11 cellular contexts compared by ENCODE assay signal in the genomic region with DNA sequence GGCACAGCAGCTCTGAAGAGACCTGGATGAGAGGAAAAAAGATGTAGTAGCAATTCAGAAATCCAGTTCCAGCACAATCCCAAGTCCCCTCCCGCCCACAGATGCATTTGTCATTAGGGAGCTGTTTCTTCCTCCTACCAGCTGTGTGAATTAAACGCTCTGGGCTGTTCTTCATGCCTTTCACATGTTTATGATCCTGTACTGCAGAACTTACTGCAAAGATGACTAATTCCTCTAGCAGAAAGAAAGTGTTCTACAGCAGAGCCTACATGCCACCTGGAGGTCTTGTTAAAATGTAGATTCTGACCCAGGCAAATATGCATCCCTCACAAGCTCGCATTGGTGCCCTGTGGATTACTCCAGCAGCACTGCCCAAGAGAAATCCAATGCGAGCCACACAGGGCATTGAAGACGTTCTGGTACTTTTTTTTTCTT. TPM values are rescaled to one million over a fixed set of nuclear protein-coding genes. Genes with fewer than 3 reads are reported as not detected.
DNase-seq lines count a peak whose midpoint lies in the region; ATAC-seq and TF ChIP-seq lines count a peak whose summit lies in the region.
"Had no signal": no experiment of that assay in that cellular context is flagged by ENCODE, and none has a peak within 500 bp of the region (broad histone marks: within the 10 kb centered on the region; RNA-seq: fewer than 3 reads in every experiment).

No MANE protein-coding gene starts in this region.

- peaks cover 76% of the 10 kb centered on the region for H3K79me2 ChIP-seq in fibroblast of lung (ENCODE audit: control insufficient read depth, insufficient read depth, low read length)

- no peaks in the 10 kb centered on the region for H3K9me3 Mint-ChIP-seq in activated CD4-positive, alpha-beta T cell treated with anti-CD3 and anti-CD28 coated beads for 36 hours (ENCODE audit: low read depth)
- no peaks in the 10 kb centered on the region for H3K9me3 Mint-ChIP-seq in activated CD4-positive, alpha-beta memory T cell treated with anti-CD3 and anti-CD28 coated beads for 36 hours
- H3K9me3 Mint-ChIP-seq: mesothelial cell of epicardium had no signal

- H3K27me3 Mint-ChIP-seq in activated CD4-positive, alpha-beta T cell treated with anti-CD3 and anti-CD28 coated beads for 36 hours, result no peaks in the 10 kb centered on the region
- H3K27me3 Mint-ChIP-seq in activated CD4-positive, alpha-beta memory T cell treated with anti-CD3 and anti-CD28 coated beads for 36 hours, result no peaks in the 10 kb centered on the region

- H3K4me2 ChIP-seq in fibroblast of lung (ENCODE audit: extremely low read depth, insufficient read depth, low read length), result no peak overlapping the region
- H3K4me2 ChIP-seq in skeletal muscle satellite cell (ENCODE audit: low read length), result peak overlapping the region; percentile 72

- no peak for DNase-seq in activated CD4-positive, alpha-beta T cell treated with anti-CD3 and anti-CD28 coated beads for 36 hours
- DNase-seq in activated CD4-positive, alpha-beta T cell treated with anti-CD3 and anti-CD28 coated beads, Interleukin-2, amount 50 U/mL, for 1 hour, result no peak
- DNase-seq in activated CD4-positive, alpha-beta memory T cell treated with anti-CD3 and anti-CD28 coated beads for 36 hours, result no peak
- DNase-seq in fibroblast of lung (ENCODE audit: low read depth in 2 of 2), result peak; percentile 38 to 58
- no peak for DNase-seq in stimulated activated naive CD4-positive, alpha-beta T cell treated with Interleukin-2 at 50 U/mL for 16 hours (lab: John Stamatoyannopoulos, UW)
- no peak for DNase-seq in NCI-H2107 treated with DMSO at 0.1 percent for 48 hours (lab: John Stamatoyannopoulos, UW; ENCODE audit: unreplicated experiment)
- DNase-seq: NCI-H1930 had no signal

- H3K4me3 ChIP-seq in fibroblast of lung (replicated peaks in 1 of 4; ENCODE audit: control extremely low read depth in 1 of 4, insufficient read depth in 1 of 4, low read depth in 3 of 4, low read length in 4 of 4) (no peak overlapping the region), skeletal muscle satellite cell (ENCODE audit: low read length) (peak overlapping the region; percentile 29)
- H3K4me3 ChIP-seq: tibial nerve had no signal

- peaks cover 81% of the 10 kb centered on the region for H3K4me1 Mint-ChIP-seq in activated CD4-positive, alpha-beta T cell treated with anti-CD3 and anti-CD28 coated beads for 36 hours
- peaks cover 72% of the 10 kb centered on the region for H3K4me1 Mint-ChIP-seq in activated CD4-positive, alpha-beta memory T cell treated with anti-CD3 and anti-CD28 coated beads for 36 hours (ENCODE audit: low read depth)

- CTCF ChIA-PET in activated CD4-positive, alpha-beta T cell treated with anti-CD3 and anti-CD28 coated beads for 36 hours (lab: Charles Lee), result interaction anchor here (0.5 to 1.9 kb wide), 5 partner anchors 10 to 257 kb away, joined by 3 to 10 read pairs (median 4); no protein-coding TSS in a partner anchor
- CTCF ChIA-PET in activated CD4-positive, alpha-beta memory T cell treated with anti-CD3 and anti-CD28 coated beads for 36 hours (lab: Charles Lee), result interaction anchor here (0.7 to 1.5 kb wide), 3 partner anchors 9 to 23 kb away, joined by 5 to 7 read pairs (median 6); no protein-coding TSS in a partner anchor

- no peaks in the 10 kb centered on the region for H3K9me3 ChIP-seq in fibroblast of lung (ENCODE audit: control insufficient read depth, insufficient read depth, low read depth, low read length)
- H3K9me3 ChIP-seq in skeletal muscle satellite cell (replicated peaks; ENCODE audit: low read length), result no peaks in the 10 kb centered on the region
- H3K9me3 ChIP-seq: tibial nerve had no signal

- POLR2A ChIA-PET in activated CD4-positive, alpha-beta T cell treated with anti-CD3 and anti-CD28 coated beads for 36 hours (lab: Charles Lee), result interaction anchor here (0.6 to 1.1 kb wide), 2 partner anchors 12 to 14 kb away, joined by 3 read pairs; no protein-coding TSS in a partner anchor
- POLR2A ChIA-PET in activated CD4-positive, alpha-beta memory T cell treated with anti-CD3 and anti-CD28 coated beads for 36 hours (lab: Charles Lee), result interaction anchor here (0.7 to 1.4 kb wide), 2 partner anchors 9 to 13 kb away, joined by 3 to 8 read pairs; no protein-coding TSS in a partner anchor

- no peak for ATAC-seq in activated CD4-positive, alpha-beta T cell treated with anti-CD3 and anti-CD28 coated beads for 36 hours
- ATAC-seq in HG02885 (IDR thresholded peaks at IDR 0.05; ENCODE audit: poor library complexity, unreplicated experiment), result no peak

- intact Hi-C loops in activated CD4-positive, alpha-beta T cell treated with anti-CD3 and anti-CD28 coated beads for 36 hours (cut with DNase I, micrococcal nuclease), result loop anchor here (2.0 to 10.0 kb wide), 3 partner anchors 13 to 783 kb away; a partner anchor contains a TSS
- intact Hi-C loops in activated CD4-positive, alpha-beta memory T cell treated with anti-CD3 and anti-CD28 coated beads for 36 hours (cut with micrococcal nuclease), result loop anchor here (10.0 kb wide), 2 partner anchors 447 to 477 kb away; no protein-coding TSS in a partner anchor

- H2AFZ ChIP-seq in fibroblast of lung (ENCODE audit: low read length), result no peak overlapping the region

- peak overlapping the region; percentile 99 for H3K27ac Mint-ChIP-seq in activated CD4-positive, alpha-beta T cell treated with anti-CD3 and anti-CD28 coated beads for 36 hours
- H3K27ac Mint-ChIP-seq in activated CD4-positive, alpha-beta memory T cell treated with anti-CD3 and anti-CD28 coated beads for 36 hours, result peak overlapping the region; percentile 87
- H3K27ac Mint-ChIP-seq: mesothelial cell of epicardium had no signal

- no peak overlapping the region for H3K9ac ChIP-seq in fibroblast of lung (ENCODE audit: insufficient read depth, low read length)
- H3K9ac ChIP-seq in skeletal muscle satellite cell (ENCODE audit: low read depth, low read length), result peak overlapping the region; percentile 34

- H3K27me3 ChIP-seq in fibroblast of lung (ENCODE audit: control insufficient read depth, insufficient read depth, low read length) (no peaks in the 10 kb centered on the region), skeletal muscle satellite cell (ENCODE audit: control insufficient read depth, insufficient read depth, low read length) (no peaks in the 10 kb centered on the region)
- H3K27me3 ChIP-seq: tibial nerve had no signal

- H3K36me3 ChIP-seq in fibroblast of lung (ENCODE audit: control insufficient read depth, insufficient read depth, low read length) (peaks cover 33% of the 10 kb centered on the region), skeletal muscle satellite cell (ENCODE audit: insufficient read depth, low read length) (peaks cover 96% of the 10 kb centered on the region)

- H3K4me1 ChIP-seq in fibroblast of lung (ENCODE audit: control insufficient read depth, extremely low read depth, insufficient read depth, low read length), result peaks cover 26% of the 10 kb centered on the region
- H3K4me1 ChIP-seq in skeletal muscle satellite cell (ENCODE audit: control insufficient read depth, insufficient read depth, low read length), result peaks cover 70% of the 10 kb centered on the region

- H3K4me3 Mint-ChIP-seq in activated CD4-positive, alpha-beta T cell treated with anti-CD3 and anti-CD28 coated beads for 36 hours, result peak overlapping the region; percentile 90
- H3K4me3 Mint-ChIP-seq in activated CD4-positive, alpha-beta memory T cell treated with anti-CD3 and anti-CD28 coated beads for 36 hours, result peak overlapping the region; percentile 95
- H3K4me3 Mint-ChIP-seq: mesothelial cell of epicardium had no signal

- TF ChIP-seq CTCF in fibroblast of lung (conservative IDR thresholded peaks at IDR 0.05 in 1 of 2, IDR thresholded peaks at IDR 0.05 in 1 of 2; ENCODE audit: low read depth in 1 of 2, low read length in 2 of 2), result no peak

- peaks cover 96% of the 10 kb centered on the region for H3K36me3 Mint-ChIP-seq in activated CD4-positive, alpha-beta T cell treated with anti-CD3 and anti-CD28 coated beads for 36 hours (ENCODE audit: low read depth)
- H3K36me3 Mint-ChIP-seq in activated CD4-positive, alpha-beta memory T cell treated with anti-CD3 and anti-CD28 coated beads for 36 hours, result peaks cover 94% of the 10 kb centered on the region

- no peaks in the 10 kb centered on the region for H4K20me1 ChIP-seq in fibroblast of lung (ENCODE audit: control insufficient read depth, extremely low read depth, insufficient read depth, low read length)

- peak overlapping the region; percentile 35 for H3K27ac ChIP-seq in fibroblast of lung (ENCODE audit: insufficient read depth, low read length)

RNA-seq across cellular contexts. Expression of a gene that starts 6.5 kb away (rescaled TPM):
- total RNA-seq in activated CD4-positive, alpha-beta T cell treated with anti-CD3 and anti-CD28 coated beads for 36 hours, result 1,000 to 10,000 TPM; 2,573 to 3,583 TPM
- total RNA-seq in activated CD4-positive, alpha-beta memory T cell treated with anti-CD3 and anti-CD28 coated beads for 36 hours, result 1,000 to 10,000 TPM; 3,008 to 3,028 TPM
- total RNA-seq in fibroblast of lung, result 963 and 971 TPM in 2 replicates
- polyA plus RNA-seq in fibroblast of lung, result 1,177 and 1,629 TPM in 2 replicates
- 1,392 and 2,021 TPM in 2 replicates for polyA plus RNA-seq in fibroblast of lung (2012)
- polyA minus RNA-seq in fibroblast of lung (ENCODE audit: low replicate concordance), result 1,769 and 2,224 TPM in 2 replicates
- 2,772 and 3,140 TPM in 2 replicates for total RNA-seq in skeletal muscle satellite cell (2012; rRNA removed)

RNA-seq across cellular contexts. Expression of a gene that starts 54.5 kb away (rescaled TPM):
- total RNA-seq in activated CD4-positive, alpha-beta T cell treated with anti-CD3 and anti-CD28 coated beads for 36 hours, result 10 to 100 TPM; 57.4 to 71.6 TPM
- total RNA-seq in activated CD4-positive, alpha-beta memory T cell treated with anti-CD3 and anti-CD28 coated beads for 36 hours, result 10 to 100 TPM; 45.0 to 50.5 TPM
- total RNA-seq in fibroblast of lung, result 45.7 and 51.0 TPM in 2 replicates
- polyA plus RNA-seq in fibroblast of lung, result 3.7 and 5.8 TPM in 2 replicates
- 39.9 and 56.9 TPM in 2 replicates for polyA plus RNA-seq in fibroblast of lung (2012)
- 79.4 and 89.4 TPM in 2 replicates for polyA minus RNA-seq in fibroblast of lung (ENCODE audit: low replicate concordance)
- total RNA-seq in skeletal muscle satellite cell (2012; rRNA removed), result 14.9 and 24.1 TPM in 2 replicates

Comparison
In these comparisons a context has a peak if more than half of its experiments do, and no peak if none do; other contexts are left out.
1. DNase-seq: peak in fibroblast of lung (2 of 2); none in activated CD4-positive, alpha-beta T cell treated with anti-CD3 and anti-CD28 coated beads for 36 hours (single experiment), activated CD4-positive, alpha-beta T cell treated with anti-CD3 and anti-CD28 coated beads, Interleukin-2, amount 50 U/mL, for 1 hour (single experiment), activated CD4-positive, alpha-beta memory T cell treated with anti-CD3 and anti-CD28 coated beads for 36 hours (single experiment), stimulated activated naive CD4-positive, alpha-beta T cell treated with Interleukin-2 at 50 U/mL for 16 hours (single experiment) and NCI-H2107 treated with DMSO at 0.1 percent for 48 hours (single experiment).